8 cellular contexts compared by ENCODE assay signal in genomic region chr6:2854394-2854982, GRCh38. TPM values are rescaled to one million over a fixed set of nuclear protein-coding genes. Genes with fewer than 3 reads are reported as not detected.
DNase-seq lines count a peak whose midpoint lies in the region; ATAC-seq and TF ChIP-seq lines count a peak whose summit lies in the region.

No MANE protein-coding gene starts in this region.

- H3K4me1 Mint-ChIP-seq in CD8-positive, alpha-beta T cell (ENCODE audit: low read depth), result peaks cover 67% of the 10 kb centered on the region
- peaks cover 38 to 71% (median 64%) of the 10 kb centered on the region in 3 donors for H3K4me1 Mint-ChIP-seq in naive B cell

- no peaks in the 10 kb centered on the region for H3K9me3 Mint-ChIP-seq in CD8-positive, alpha-beta T cell
- H3K9me3 Mint-ChIP-seq in naive B cell, result no peaks in the 10 kb centered on the region

- peaks cover 61% of the 10 kb centered on the region for H3K4me1 ChIP-seq in CD8-positive, alpha-beta T cell (ENCODE audit: insufficient read depth, low read length)

- POLR2A ChIA-PET in CD8-positive, alpha-beta T cell (lab: Charles Lee), result interaction anchor here (1.0 to 1.5 kb wide), 3 partner anchors 24 to 82 kb away, joined by 4 to 5 read pairs (median 5); no protein-coding TSS in a partner anchor

- H3K9me3 ChIP-seq in CD8-positive, alpha-beta T cell (ENCODE audit: low read length), result no peaks in the 10 kb centered on the region

- no peaks in the 10 kb centered on the region for H3K36me3 Mint-ChIP-seq in CD8-positive, alpha-beta T cell
- H3K36me3 Mint-ChIP-seq in naive B cell, result peaks cover 14 to 19% of the 10 kb centered on the region in 2 donors

- peak overlapping the region; percentile 49 for H3K27ac ChIP-seq in CD8-positive, alpha-beta T cell (ENCODE audit: low read depth, low read length)

- H3K4me3 Mint-ChIP-seq in CD8-positive, alpha-beta T cell, result peak overlapping the region; percentile 77
- peak overlapping the region; percentile 68 to 90 (median 78) for H3K4me3 Mint-ChIP-seq in naive B cell

- peak overlapping the region; percentile 93 for H3K27ac Mint-ChIP-seq in CD8-positive, alpha-beta T cell
- H3K27ac Mint-ChIP-seq in naive B cell, result peak overlapping the region; percentile 93 to 98 (median 96)

- TF ChIP-seq CTCF in CD8-positive, alpha-beta T cell (IDR thresholded peaks at IDR 0.05), result peak; percentile 20
- peak; percentile 3 for TF ChIP-seq CTCF in choroid plexus epithelial cell (conservative IDR thresholded peaks at IDR 0.05; ENCODE audit: low read depth, low read length)

- intact Hi-C loops in CD8-positive, alpha-beta T cell (cut with DNase I, micrococcal nuclease), result loop anchor here in 1 of 2 experiments (1.0 kb wide), 1 partner anchor 8 kb away; no protein-coding TSS in a partner anchor

- H3K4me3 ChIP-seq in CD8-positive, alpha-beta T cell (ENCODE audit: low read depth, low read length), result peak overlapping the region; percentile 43
- no peak overlapping the region for H3K4me3 ChIP-seq in choroid plexus epithelial cell (ENCODE audit: low read depth, low read length)

- no peak for ATAC-seq in CD8-positive, alpha-beta T cell
- ATAC-seq in naive B cell (ENCODE audit: low read depth in 2 of 2) (no peak), HG03378 (IDR thresholded peaks at IDR 0.05; ENCODE audit: unreplicated experiment) (no peak), HG03045 (IDR thresholded peaks at IDR 0.05; ENCODE audit: unreplicated experiment) (no peak)

- no peaks in the 10 kb centered on the region for H3K36me3 ChIP-seq in CD8-positive, alpha-beta T cell (ENCODE audit: insufficient read depth, low read length)

- CTCF ChIA-PET in CD8-positive, alpha-beta T cell (lab: Charles Lee), result interaction anchor here (0.6 to 5.1 kb wide), 13 partner anchors 8 to 133 kb away, joined by 3 to 41 read pairs (median 4); no protein-coding TSS in a partner anchor

- DNase-seq in CD8-positive, alpha-beta T cell, result no peak
- DNase-seq in NOMO-1 (lab: John Stamatoyannopoulos, UW; ENCODE audit: unreplicated experiment in 2 of 2) (peak; percentile 66 to 85), choroid plexus epithelial cell (ENCODE audit: low read depth) (peak; percentile 62), naive B cell (no peak), NCI-H524 (lab: John Stamatoyannopoulos, UW) (no peak), middle frontal gyrus (ENCODE audit: extremely low spot score, low spot score) (no peak)

- H3K27me3 ChIP-seq in CD8-positive, alpha-beta T cell (ENCODE audit: insufficient read depth, low read length), result no peaks in the 10 kb centered on the region

- no peaks in the 10 kb centered on the region for H3K27me3 Mint-ChIP-seq in CD8-positive, alpha-beta T cell (ENCODE audit: low read depth)
- no peaks in the 10 kb centered on the region for H3K27me3 Mint-ChIP-seq in naive B cell

RNA-seq across cellular contexts. Expression of gene SERPINB1, which starts 12.8 kb away (rescaled TPM):
- total RNA-seq in CD8-positive, alpha-beta T cell, result 10 to 100 TPM; 48.8 to 50.7 TPM
- 100 to 1,000 TPM in 2 of 6 donors, 10 to 100 TPM in 4; 84.7 to 107 (median 93.7) TPM for polyA plus RNA-seq in naive B cell (ENCODE audit: low read depth in 6 of 6)

RNA-seq across cellular contexts. Expression of gene SERPINB9, which starts 48.6 kb away (rescaled TPM):
- 10 to 100 TPM; 36.0 to 39.1 TPM for total RNA-seq in CD8-positive, alpha-beta T cell
- polyA plus RNA-seq in naive B cell (ENCODE audit: low read depth in 6 of 6), result 10 to 100 TPM; 18.2 to 35.2 (median 27.7) TPM

Comparison
In these comparisons a context has a peak if more than half of its experiments do, and no peak if none do; other contexts are left out.
1. DNase-seq: peak in NOMO-1 (2 of 2) and choroid plexus epithelial cell (single experiment); none in CD8-positive, alpha-beta T cell (0 of 7), naive B cell (single experiment), NCI-H524 (0 of 2) and middle frontal gyrus (single experiment).